ENCODE assay signal across 1 cellular context in the genomic region with DNA sequence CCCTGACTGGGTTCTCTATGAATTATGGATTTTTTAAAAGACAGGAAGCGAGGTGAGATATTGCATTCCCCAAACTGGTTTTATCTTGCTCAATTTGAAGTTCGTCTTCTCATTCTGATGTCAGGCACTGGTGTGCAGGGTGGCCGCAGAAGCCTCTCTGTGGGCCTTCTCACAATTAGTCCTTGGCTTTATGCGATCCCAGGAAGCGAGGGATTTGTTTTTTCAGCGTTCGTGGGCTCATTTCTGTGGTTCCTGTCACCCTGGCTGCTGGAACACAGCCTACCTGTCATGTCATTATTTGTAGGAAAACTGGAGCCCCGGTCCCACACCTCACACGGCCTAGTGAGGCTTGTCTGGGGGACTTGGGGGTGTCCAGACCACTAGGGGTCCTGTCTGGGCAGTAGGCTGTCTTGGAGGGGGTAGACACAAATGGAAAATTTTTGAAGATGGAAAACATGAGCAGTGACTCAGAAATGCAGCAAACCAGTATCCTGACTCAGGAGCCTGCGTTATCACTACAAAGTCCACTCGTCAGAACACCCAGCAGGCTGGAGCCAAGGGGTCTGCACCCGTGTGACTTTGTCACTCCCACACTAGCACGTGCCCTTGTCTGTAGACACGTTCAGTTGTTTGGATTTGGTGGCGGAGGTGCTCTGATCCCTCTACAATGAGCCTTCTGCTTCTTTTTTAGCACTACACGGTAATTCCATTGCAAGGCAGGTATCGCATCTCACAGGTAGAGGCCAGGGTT.
TF ChIP-seq lines count a peak whose summit lies in the region.

No MANE protein-coding gene starts in this region.

TF ChIP-seq in GM23338, 12 proteins besides CTCF, POLR2A, EP300 and RAD21 (continued from another document):
- TF ChIP-seq STAT1 (IDR thresholded peaks at IDR 0.05; ENCODE audit: unreplicated experiment) = no peak
- TF ChIP-seq, protein P1, sequence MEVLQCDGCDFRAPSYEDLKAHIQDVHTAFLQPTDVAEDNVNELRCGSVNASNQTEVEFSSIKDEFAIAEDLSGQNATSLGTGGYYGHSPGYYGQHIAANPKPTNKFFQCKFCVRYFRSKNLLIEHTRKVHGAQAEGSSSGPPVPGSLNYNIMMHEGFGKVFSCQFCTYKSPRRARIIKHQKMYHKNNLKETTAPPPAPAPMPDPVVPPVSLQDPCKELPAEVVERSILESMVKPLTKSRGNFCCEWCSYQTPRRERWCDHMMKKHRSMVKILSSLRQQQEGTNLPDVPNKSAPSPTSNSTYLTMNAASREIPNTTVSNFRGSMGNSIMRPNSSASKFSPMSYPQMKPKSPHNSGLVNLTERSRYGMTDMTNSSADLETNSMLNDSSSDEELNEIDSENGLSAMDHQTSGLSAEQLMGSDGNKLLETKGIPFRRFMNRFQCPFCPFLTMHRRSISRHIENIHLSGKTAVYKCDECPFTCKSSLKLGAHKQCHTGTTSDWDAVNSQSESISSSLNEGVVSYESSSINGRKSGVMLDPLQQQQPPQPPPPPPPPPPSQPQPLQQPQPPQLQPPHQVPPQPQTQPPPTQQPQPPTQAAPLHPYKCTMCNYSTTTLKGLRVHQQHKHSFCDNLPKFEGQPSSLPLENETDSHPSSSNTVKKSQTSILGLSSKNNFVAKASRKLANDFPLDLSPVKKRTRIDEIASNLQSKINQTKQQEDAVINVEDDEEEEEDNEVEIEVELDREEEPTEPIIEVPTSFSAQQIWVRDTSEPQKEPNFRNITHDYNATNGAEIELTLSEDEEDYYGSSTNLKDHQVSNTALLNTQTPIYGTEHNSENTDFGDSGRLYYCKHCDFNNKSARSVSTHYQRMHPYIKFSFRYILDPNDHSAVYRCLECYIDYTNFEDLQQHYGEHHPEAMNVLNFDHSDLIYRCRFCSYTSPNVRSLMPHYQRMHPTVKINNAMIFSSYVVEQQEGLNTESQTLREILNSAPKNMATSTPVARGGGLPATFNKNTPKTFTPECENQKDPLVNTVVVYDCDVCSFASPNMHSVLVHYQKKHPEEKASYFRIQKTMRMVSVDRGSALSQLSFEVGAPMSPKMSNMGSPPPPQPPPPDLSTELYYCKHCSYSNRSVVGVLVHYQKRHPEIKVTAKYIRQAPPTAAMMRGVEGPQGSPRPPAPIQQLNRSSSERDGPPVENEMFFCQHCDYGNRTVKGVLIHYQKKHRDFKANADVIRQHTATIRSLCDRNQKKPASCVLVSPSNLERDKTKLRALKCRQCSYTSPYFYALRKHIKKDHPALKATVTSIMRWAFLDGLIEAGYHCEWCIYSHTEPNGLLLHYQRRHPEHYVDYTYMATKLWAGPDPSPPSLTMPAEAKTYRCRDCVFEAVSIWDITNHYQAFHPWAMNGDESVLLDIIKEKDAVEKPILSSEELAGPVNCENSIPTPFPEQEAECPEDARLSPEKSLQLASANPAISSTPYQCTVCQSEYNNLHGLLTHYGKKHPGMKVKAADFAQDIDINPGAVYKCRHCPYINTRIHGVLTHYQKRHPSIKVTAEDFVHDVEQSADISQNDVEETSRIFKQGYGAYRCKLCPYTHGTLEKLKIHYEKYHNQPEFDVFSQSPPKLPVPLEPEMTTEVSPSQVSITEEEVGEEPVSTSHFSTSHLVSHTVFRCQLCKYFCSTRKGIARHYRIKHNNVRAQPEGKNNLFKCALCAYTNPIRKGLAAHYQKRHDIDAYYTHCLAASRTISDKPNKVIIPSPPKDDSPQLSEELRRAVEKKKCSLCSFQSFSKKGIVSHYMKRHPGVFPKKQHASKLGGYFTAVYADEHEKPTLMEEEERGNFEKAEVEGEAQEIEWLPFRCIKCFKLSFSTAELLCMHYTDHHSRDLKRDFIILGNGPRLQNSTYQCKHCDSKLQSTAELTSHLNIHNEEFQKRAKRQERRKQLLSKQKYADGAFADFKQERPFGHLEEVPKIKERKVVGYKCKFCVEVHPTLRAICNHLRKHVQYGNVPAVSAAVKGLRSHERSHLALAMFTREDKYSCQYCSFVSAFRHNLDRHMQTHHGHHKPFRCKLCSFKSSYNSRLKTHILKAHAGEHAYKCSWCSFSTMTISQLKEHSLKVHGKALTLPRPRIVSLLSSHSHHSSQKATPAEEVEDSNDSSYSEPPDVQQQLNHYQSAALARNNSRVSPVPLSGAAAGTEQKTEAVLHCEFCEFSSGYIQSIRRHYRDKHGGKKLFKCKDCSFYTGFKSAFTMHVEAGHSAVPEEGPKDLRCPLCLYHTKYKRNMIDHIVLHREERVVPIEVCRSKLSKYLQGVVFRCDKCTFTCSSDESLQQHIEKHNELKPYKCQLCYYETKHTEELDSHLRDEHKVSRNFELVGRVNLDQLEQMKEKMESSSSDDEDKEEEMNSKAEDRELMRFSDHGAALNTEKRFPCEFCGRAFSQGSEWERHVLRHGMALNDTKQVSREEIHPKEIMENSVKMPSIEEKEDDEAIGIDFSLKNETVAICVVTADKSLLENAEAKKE (CRISPR knock-in tag; IDR thresholded peaks at IDR 0.05) = no peak
- TF ChIP-seq JUNB (IDR thresholded peaks at IDR 0.05; ENCODE audit: unreplicated experiment) = no peak
- TF ChIP-seq ZNF114 (CRISPR knock-in tag; IDR thresholded peaks at IDR 0.05) = no peak
- no peak for TF ChIP-seq NANOG (IDR thresholded peaks at IDR 0.05; ENCODE audit: borderline replicate concordance)
TF ChIP-seq in GM23338: peak in this region for 0.
